7 cellular contexts compared by ENCODE assay signal in the genomic region with DNA sequence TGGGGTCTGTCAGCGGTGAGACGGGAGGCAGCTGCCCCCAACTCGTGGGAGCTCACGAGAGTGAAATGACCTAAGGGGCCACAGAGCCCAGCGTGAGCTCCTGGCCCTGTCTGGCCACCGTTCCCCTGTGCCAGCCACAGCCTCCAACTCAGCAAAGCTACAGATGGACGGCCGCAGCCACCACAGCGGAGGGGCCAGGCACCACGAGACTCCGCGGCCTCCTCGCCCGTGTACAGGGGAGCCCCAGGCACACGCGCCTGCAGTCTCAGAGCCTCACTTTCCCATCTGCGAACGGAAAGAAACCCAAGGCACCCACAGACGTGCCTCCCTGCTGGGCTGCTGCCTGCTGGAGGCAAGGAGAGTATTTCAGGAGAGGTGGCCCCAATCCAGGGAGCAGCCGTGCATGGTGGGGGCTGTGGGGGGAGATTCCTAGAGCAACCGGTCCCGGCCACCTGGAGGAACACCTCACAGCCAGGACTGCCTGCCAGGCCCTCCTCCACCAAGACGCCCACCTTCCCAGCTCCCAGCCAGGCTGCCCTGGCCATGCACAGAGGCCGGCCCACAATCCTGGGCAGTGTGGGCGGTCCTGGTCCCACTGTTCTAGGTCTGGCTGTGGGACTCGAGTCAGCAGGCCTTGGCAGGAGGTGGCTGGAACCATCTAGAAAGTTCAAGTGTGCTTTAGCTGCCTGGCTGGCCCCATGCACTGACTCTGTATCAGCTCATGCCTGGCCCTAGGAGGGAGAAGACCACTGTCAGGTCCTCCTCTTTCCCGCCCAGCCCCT.
DNase-seq lines count a peak whose midpoint lies in the region; ATAC-seq and FAIRE-seq lines count a peak whose summit lies in the region.

No MANE protein-coding gene starts in this region.

- no peaks in the 10 kb centered on the region for H3K9me3 ChIP-seq in HUES48 (ENCODE audit: control insufficient read depth, insufficient read depth, low read length)
- no peaks in the 10 kb centered on the region for H3K9me3 ChIP-seq in iPS-20b (ENCODE audit: insufficient read depth, low read depth, low read length)

- H3K9ac ChIP-seq in HUES48 (ENCODE audit: low read depth, low read length), result no peak overlapping the region; the same call in 1 of the 2 replicates
- H3K9ac ChIP-seq in iPS-20b (ENCODE audit: low read depth, low read length), result peak overlapping the region; percentile 84; the same call in 1 of the 2 replicates

- H3K27ac Mint-ChIP-seq in stimulated activated memory B cell treated with anti-CD40 and anti-IgM and Interleukin-4, amounts not matched to agents 10 μg/mL and 1 μg/mL and 100 μg/mL, for 72 hours, result peak overlapping the region; percentile 66

- no peaks in the 10 kb centered on the region for H3K27me3 Mint-ChIP-seq in stimulated activated memory B cell treated with anti-CD40 and anti-IgM and Interleukin-4, amounts not matched to agents 10 μg/mL and 1 μg/mL and 100 μg/mL, for 72 hours

- H3K9me3 Mint-ChIP-seq in stimulated activated memory B cell treated with anti-CD40 and anti-IgM and Interleukin-4, amounts not matched to agents 10 μg/mL and 1 μg/mL and 100 μg/mL, for 72 hours, result no peaks in the 10 kb centered on the region

- peak overlapping the region; percentile 81 for H3K4me3 Mint-ChIP-seq in stimulated activated memory B cell treated with anti-CD40 and anti-IgM and Interleukin-4, amounts not matched to agents 10 μg/mL and 1 μg/mL and 100 μg/mL, for 72 hours

- no peak for DNase-seq in urothelium cell line (ENCODE audit: low spot score)
- DNase-seq in stimulated activated CD4-positive, alpha-beta T cell treated with anti-CD3 and anti-CD28 coated beads, Interleukin-1b, Interleukin-23, amount 100 ng/mL, for 48 hours, result no peak

- H3K4me1 Mint-ChIP-seq in stimulated activated memory B cell treated with anti-CD40 and anti-IgM and Interleukin-4, amounts not matched to agents 10 μg/mL and 1 μg/mL and 100 μg/mL, for 72 hours, result peaks cover 82% of the 10 kb centered on the region

- peak overlapping the region; percentile 92 for H3K4me3 ChIP-seq in HUES48 (ENCODE audit: low read depth, low read length)
- peak overlapping the region; percentile 88 for H3K4me3 ChIP-seq in iPS-20b (ENCODE audit: low read length)

- H3K36me3 ChIP-seq in HUES48 (ENCODE audit: control insufficient read depth, insufficient read depth, low read length), result peaks cover 31% of the 10 kb centered on the region
- H3K36me3 ChIP-seq in iPS-20b (ENCODE audit: insufficient read depth, low read depth, low read length), result peaks cover 8% of the 10 kb centered on the region

- no peak for ATAC-seq in stimulated activated memory B cell treated with anti-CD40 and anti-IgM and Interleukin-4, amounts not matched to agents 10 μg/mL and 1 μg/mL and 100 μg/mL, for 72 hours
- no peak for ATAC-seq in GM18873 (IDR thresholded peaks at IDR 0.05; ENCODE audit: low FRiP score, unreplicated experiment)

- FAIRE-seq in urothelium cell line (lab: Jason Lieb, UNC), result no peak

- H3K4me1 ChIP-seq in HUES48 (ENCODE audit: control insufficient read depth, insufficient read depth, low read length) (0 out of 2 replicates have a peak, but pooled peaks cover 4% of the 10 kb centered on the region), iPS-20b (ENCODE audit: insufficient read depth, low read length) (no peaks in the 10 kb centered on the region)

- no peaks in the 10 kb centered on the region for H3K27me3 ChIP-seq in HUES48 (ENCODE audit: control insufficient read depth, insufficient read depth, low read length)
- no peaks in the 10 kb centered on the region for H3K27me3 ChIP-seq in iPS-20b (ENCODE audit: insufficient read depth, low read length)

- H3K36me3 Mint-ChIP-seq in stimulated activated memory B cell treated with anti-CD40 and anti-IgM and Interleukin-4, amounts not matched to agents 10 μg/mL and 1 μg/mL and 100 μg/mL, for 72 hours, result peaks cover 36% of the 10 kb centered on the region

- H3K27ac ChIP-seq in HUES48 (ENCODE audit: low read depth, low read length) (no peak overlapping the region), angular gyrus (ENCODE audit: low read depth, low read length) (peak overlapping the region; percentile 96), iPS-20b (ENCODE audit: low read length) (no peak overlapping the region)
